ENCODE assay signal across 10 cellular contexts in genomic region chr4:56469489-56470210, GRCh38. TPM values are rescaled to one million over a fixed set of nuclear protein-coding genes. Genes with fewer than 3 reads are reported as not detected.
DNase-seq lines count a peak whose midpoint lies in the region; ATAC-seq lines count a peak whose summit lies in the region.
"Had no signal": no experiment of that assay in that cellular context is flagged by ENCODE, and none has a peak within 500 bp of the region (broad histone marks: within the 10 kb centered on the region; RNA-seq: fewer than 3 reads in every experiment).

No MANE protein-coding gene starts in this region.

- no peaks in the 10 kb centered on the region for H3K9me3 Mint-ChIP-seq in activated naive CD8-positive, alpha-beta T cell treated with anti-CD3 and anti-CD28 coated beads, Interleukin-2, amount 10 ng/mL, durations not matched to agents 7 days and 5 days
- H3K9me3 Mint-ChIP-seq in naive B cell = no peaks in the 10 kb centered on the region

- ATAC-seq in activated naive CD8-positive, alpha-beta T cell treated with anti-CD3 and anti-CD28 coated beads, Interleukin-2, amount 10 ng/mL, durations not matched to agents 7 days and 5 days (ENCODE audit: low read depth) = no peak
- no peak for ATAC-seq in naive B cell (ENCODE audit: low read depth in 2 of 2)
- no peak for ATAC-seq in HG02588 (IDR thresholded peaks at IDR 0.05; ENCODE audit: unreplicated experiment)
- ATAC-seq in HG02884 (IDR thresholded peaks at IDR 0.05; ENCODE audit: unreplicated experiment) = no peak
- no peak for ATAC-seq in HG02571 (IDR thresholded peaks at IDR 0.05; ENCODE audit: unreplicated experiment)

- POLR2A ChIA-PET in activated naive CD8-positive, alpha-beta T cell treated with anti-CD3 and anti-CD28 coated beads, Interleukin-2, amount 10 ng/mL, durations not matched to agents 7 days and 5 days (lab: Charles Lee) = interaction anchor here (1.4 to 3.8 kb wide), 3 partner anchors 10 to 83 kb away, joined by 4 to 38 read pairs (median 8); partner anchors contain the start of genes AASDH, PAICS and PPAT

- peaks cover 19% of the 10 kb centered on the region for H3K36me3 Mint-ChIP-seq in activated naive CD8-positive, alpha-beta T cell treated with anti-CD3 and anti-CD28 coated beads, Interleukin-2, amount 10 ng/mL, durations not matched to agents 7 days and 5 days
- H3K36me3 Mint-ChIP-seq in naive B cell = peaks cover 0 to 19% of the 10 kb centered on the region in 2 donors

- no peak overlapping the region for H3K27ac ChIP-seq in substantia nigra (ENCODE audit: low read depth, low read length, poor library complexity, severe bottlenecking)
- H3K27ac ChIP-seq: transverse colon had no signal

- H3K4me3 Mint-ChIP-seq in activated naive CD8-positive, alpha-beta T cell treated with anti-CD3 and anti-CD28 coated beads, Interleukin-2, amount 10 ng/mL, durations not matched to agents 7 days and 5 days = peak overlapping the region; percentile 76
- H3K4me3 Mint-ChIP-seq in naive B cell = peak overlapping the region in 7 of 8 donors; percentile 2 to 96 (median 69)

- DNase-seq in GDM1 (lab: John Stamatoyannopoulos, UW) = peak; percentile 1
- DNase-seq in Kasumi-1 (lab: John Stamatoyannopoulos, UW) = peak; percentile 75 to 82
- no peak for DNase-seq in activated naive CD8-positive, alpha-beta T cell treated with anti-CD3 and anti-CD28 coated beads, Interleukin-2, amount 10 ng/mL, durations not matched to agents 7 days and 5 days
- no peak for DNase-seq in naive B cell
- DNase-seq in substantia nigra (lab: John Stamatoyannopoulos, UW) = no peak
- DNase-seq: effector CD4-positive, alpha-beta T cell; transverse colon had no signal

- peaks cover 39% of the 10 kb centered on the region for H3K4me1 Mint-ChIP-seq in activated naive CD8-positive, alpha-beta T cell treated with anti-CD3 and anti-CD28 coated beads, Interleukin-2, amount 10 ng/mL, durations not matched to agents 7 days and 5 days
- H3K4me1 Mint-ChIP-seq in naive B cell = peaks cover 33 to 54% (median 46%) of the 10 kb centered on the region in 3 donors

- H3K27ac Mint-ChIP-seq in activated naive CD8-positive, alpha-beta T cell treated with anti-CD3 and anti-CD28 coated beads, Interleukin-2, amount 10 ng/mL, durations not matched to agents 7 days and 5 days = peak overlapping the region; percentile 68
- H3K27ac Mint-ChIP-seq in naive B cell = peak overlapping the region in 4 of 6 donors; percentile 18 to 90 (median 71)

- no peaks in the 10 kb centered on the region for H3K27me3 Mint-ChIP-seq in activated naive CD8-positive, alpha-beta T cell treated with anti-CD3 and anti-CD28 coated beads, Interleukin-2, amount 10 ng/mL, durations not matched to agents 7 days and 5 days
- H3K27me3 Mint-ChIP-seq in naive B cell = no peaks in the 10 kb centered on the region

RNA-seq across cellular contexts. Expression of gene SRP72, which starts 2.2 kb away (rescaled TPM):
- 100 to 1,000 TPM; 123 to 124 TPM for total RNA-seq in activated naive CD8-positive, alpha-beta T cell treated with anti-CD3 and anti-CD28 coated beads, Interleukin-2, amount 10 ng/mL, durations not matched to agents 7 days and 5 days
- 100 to 1,000 TPM; 193 to 252 (median 211) TPM for polyA plus RNA-seq in naive B cell (ENCODE audit: low read depth in 6 of 6)

RNA-seq across cellular contexts. Expression of gene PAICS, which starts 33.6 kb away (rescaled TPM):
- total RNA-seq in activated naive CD8-positive, alpha-beta T cell treated with anti-CD3 and anti-CD28 coated beads, Interleukin-2, amount 10 ng/mL, durations not matched to agents 7 days and 5 days = 100 to 1,000 TPM; 120 to 125 TPM
- 10 to 100 TPM; 17.0 to 37.1 (median 33.1) TPM for polyA plus RNA-seq in naive B cell (ENCODE audit: low read depth in 6 of 6)

RNA-seq across cellular contexts. Expression of gene PPAT, which starts 34.2 kb away (rescaled TPM):
- total RNA-seq in activated naive CD8-positive, alpha-beta T cell treated with anti-CD3 and anti-CD28 coated beads, Interleukin-2, amount 10 ng/mL, durations not matched to agents 7 days and 5 days = 10 to 100 TPM; 20.8 to 22.4 TPM
- polyA plus RNA-seq in naive B cell (ENCODE audit: low read depth in 6 of 6) = 10 to 100 TPM in 3 of 6 donors, 1 to 10 TPM in 3; 7.3 to 13.4 (median 11.5) TPM

RNA-seq across cellular contexts. Expression of gene ARL9, which starts 35.9 kb away (rescaled TPM):
- total RNA-seq in activated naive CD8-positive, alpha-beta T cell treated with anti-CD3 and anti-CD28 coated beads, Interleukin-2, amount 10 ng/mL, durations not matched to agents 7 days and 5 days = under 1 TPM; 0.26 to 0.44 TPM
- polyA plus RNA-seq in naive B cell (ENCODE audit: low read depth in 6 of 6) = not detected
- total RNA-seq: transverse colon had no signal

Comparison
In these comparisons a context has a peak if more than half of its experiments do, and no peak if none do; other contexts are left out.
1. DNase-seq: peak in GDM1 (single experiment) and Kasumi-1 (2 of 2); none in activated naive CD8-positive, alpha-beta T cell treated with anti-CD3 and anti-CD28 coated beads, Interleukin-2, amount 10 ng/mL, durations not matched to agents 7 days and 5 days (single experiment), naive B cell (single experiment) and substantia nigra (0 of 49).